Comparison of ENCODE assay signal across 25 cellular contexts in the genomic region with DNA sequence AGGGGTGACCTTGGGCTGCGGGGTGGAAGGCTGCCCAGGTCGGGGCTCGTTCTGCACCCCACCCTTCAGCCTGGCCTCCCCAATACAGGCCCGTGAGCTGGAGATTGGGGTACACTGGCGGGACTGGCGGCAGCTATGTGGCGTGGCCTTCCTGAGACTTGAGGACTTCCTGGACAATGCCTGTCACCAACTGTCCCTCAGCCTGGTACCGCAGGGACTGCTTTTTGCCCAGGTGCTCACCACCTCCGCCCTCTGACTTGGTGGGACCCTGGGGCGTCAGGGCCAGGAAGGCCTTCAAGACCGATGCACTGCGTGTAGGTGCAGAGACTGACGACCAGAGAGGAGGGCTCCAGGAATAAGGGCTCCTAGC.
"Had no signal": no experiment of that assay in that cellular context is flagged by ENCODE, and none has a peak within 500 bp of the region (broad histone marks: within the 10 kb centered on the region; RNA-seq: fewer than 3 reads in every experiment).

No MANE protein-coding gene starts in this region.

- H3K36me3 Mint-ChIP-seq: naive thymus-derived CD4-positive, alpha-beta T cell had no signal

- H3K9me3 ChIP-seq: body of pancreas, esophagus squamous epithelium, gastroesophageal sphincter, heart left ventricle, ovary, testis, vagina had no signal

- H3K27ac ChIP-seq: body of pancreas, cardiac muscle cell, esophagus squamous epithelium, gastroesophageal sphincter, heart left ventricle, neural progenitor cell, ovary, testis, vagina had no signal

- H3K27me3 Mint-ChIP-seq: activated B cell treated with CpG ODN at 0.5 μM for 24 hours; activated CD4-positive, alpha-beta T cell treated with anti-CD3 and anti-CD28 coated beads for 36 hours; activated T-cell treated with anti-CD3 and anti-CD28 coated beads, Interleukin-2, amount 50 U/mL, for 24 hours; activated T-helper 17 cell treated with anti-CD3 and anti-CD28 coated beads, Interleukin-2, amount 50 U/mL, for 72 hours; naive thymus-derived CD4-positive, alpha-beta T cell; stimulated activated naive B cell treated with anti-CD40 and anti-IgM and Interleukin-4, amounts not matched to agents 10 μg/mL and 1 μg/mL and 100 μg/mL, for 72 hours; T-helper 17 cell had no signal

- DNase-seq: activated B cell treated with CpG ODN at 0.5 μM for 24 hours; activated CD4-positive, alpha-beta T cell treated with anti-CD3 and anti-CD28 coated beads for 36 hours; activated CD4-positive, alpha-beta T cell treated with anti-CD3 and anti-CD28 coated beads, Interleukin-2, amount 50 U/mL, for 4 hours; activated CD8-positive, alpha-beta memory T cell treated with anti-CD3 and anti-CD28 coated beads for 24 hours; activated CD8-positive, alpha-beta memory T cell treated with anti-CD3 and anti-CD28 coated beads, Interleukin-2, amount 50 U/mL, for 4 hours; activated T-cell treated with anti-CD3 and anti-CD28 coated beads, Interleukin-2, amount 50 U/mL, for 24 hours; effector memory CD4-positive, alpha-beta T cell; esophagus squamous epithelium; naive thymus-derived CD4-positive, alpha-beta T cell; stimulated activated CD4-positive, alpha-beta T cell treated with anti-CD3 and anti-CD28 coated beads, Interleukin-2, amount 100 ng/mL, for 48 hours; stimulated activated CD8-positive, alpha-beta memory T cell treated with anti-CD3 and anti-CD28 coated beads, Interleukin-4, amount 100 ng/mL, for 48 hours; stimulated activated naive B cell treated with anti-CD40 and anti-IgM and Interleukin-4, amounts not matched to agents 10 μg/mL and 1 μg/mL and 100 μg/mL, for 72 hours; SW 1271; T-helper 17 cell; testis; trophoblast cell had no signal

- H3K27me3 ChIP-seq: body of pancreas, cardiac muscle cell, esophagus squamous epithelium, gastroesophageal sphincter, heart left ventricle, neural progenitor cell, ovary, testis, vagina had no signal

- H3K4me2 ChIP-seq: neural progenitor cell had no signal

- H3K4me3 Mint-ChIP-seq: activated B cell treated with CpG ODN at 0.5 μM for 24 hours; activated CD4-positive, alpha-beta T cell treated with anti-CD3 and anti-CD28 coated beads for 36 hours; activated T-cell treated with anti-CD3 and anti-CD28 coated beads, Interleukin-2, amount 50 U/mL, for 24 hours; activated T-helper 17 cell treated with anti-CD3 and anti-CD28 coated beads, Interleukin-2, amount 50 U/mL, for 72 hours; naive thymus-derived CD4-positive, alpha-beta T cell; neural progenitor cell; stimulated activated naive B cell treated with anti-CD40 and anti-IgM and Interleukin-4, amounts not matched to agents 10 μg/mL and 1 μg/mL and 100 μg/mL, for 72 hours; T-helper 17 cell had no signal

- H3K4me3 ChIP-seq: body of pancreas, cardiac muscle cell, esophagus squamous epithelium, gastroesophageal sphincter, heart left ventricle, neural progenitor cell, ovary, testis, vagina had no signal

- H3K9me3 Mint-ChIP-seq: activated B cell treated with CpG ODN at 0.5 μM for 24 hours; activated T-cell treated with anti-CD3 and anti-CD28 coated beads, Interleukin-2, amount 50 U/mL, for 24 hours; activated T-helper 17 cell treated with anti-CD3 and anti-CD28 coated beads, Interleukin-2, amount 50 U/mL, for 72 hours; naive thymus-derived CD4-positive, alpha-beta T cell; neural progenitor cell; stimulated activated naive B cell treated with anti-CD40 and anti-IgM and Interleukin-4, amounts not matched to agents 10 μg/mL and 1 μg/mL and 100 μg/mL, for 72 hours had no signal

- H3K36me3 ChIP-seq: cardiac muscle cell, neural progenitor cell, ovary, vagina had no signal

- H3K9ac ChIP-seq: neural progenitor cell had no signal

- ATAC-seq: activated CD4-positive, alpha-beta T cell treated with anti-CD3 and anti-CD28 coated beads for 36 hours; activated T-helper 17 cell treated with anti-CD3 and anti-CD28 coated beads, Interleukin-2, amount 50 U/mL, for 72 hours; gastroesophageal sphincter; left lobe of liver; naive thymus-derived CD4-positive, alpha-beta T cell; stimulated activated naive B cell treated with anti-CD40 and anti-IgM and Interleukin-4, amounts not matched to agents 10 μg/mL and 1 μg/mL and 100 μg/mL, for 72 hours; T-helper 17 cell had no signal

- H3K4me1 ChIP-seq: body of pancreas, esophagus squamous epithelium, gastroesophageal sphincter, heart left ventricle, neural progenitor cell, testis, vagina had no signal

- H3K27ac Mint-ChIP-seq: activated B cell treated with CpG ODN at 0.5 μM for 24 hours; activated CD4-positive, alpha-beta T cell treated with anti-CD3 and anti-CD28 coated beads for 36 hours; activated T-cell treated with anti-CD3 and anti-CD28 coated beads, Interleukin-2, amount 50 U/mL, for 24 hours; activated T-helper 17 cell treated with anti-CD3 and anti-CD28 coated beads, Interleukin-2, amount 50 U/mL, for 72 hours; naive thymus-derived CD4-positive, alpha-beta T cell; neural progenitor cell; stimulated activated naive B cell treated with anti-CD40 and anti-IgM and Interleukin-4, amounts not matched to agents 10 μg/mL and 1 μg/mL and 100 μg/mL, for 72 hours; T-helper 17 cell had no signal

- H2AFZ ChIP-seq: neural progenitor cell had no signal

- H3K4me1 Mint-ChIP-seq: activated B cell treated with CpG ODN at 0.5 μM for 24 hours; activated CD4-positive, alpha-beta T cell treated with anti-CD3 and anti-CD28 coated beads for 36 hours; activated T-helper 17 cell treated with anti-CD3 and anti-CD28 coated beads, Interleukin-2, amount 50 U/mL, for 72 hours; neural progenitor cell; stimulated activated naive B cell treated with anti-CD40 and anti-IgM and Interleukin-4, amounts not matched to agents 10 μg/mL and 1 μg/mL and 100 μg/mL, for 72 hours; T-helper 17 cell had no signal
